Comparison of ENCODE assay signal across 1 cellular context in genomic region chr5:149320791-149321330, GRCh38.
TF ChIP-seq lines count a peak whose summit lies in the region.

No MANE protein-coding gene starts in this region.

TF ChIP-seq in HEK293, 187 proteins besides CTCF, POLR2A, EP300 and RAD21 (continued from another document):
- TF ChIP-seq AEBP2 (tag by site-specific recombination; IDR thresholded peaks at IDR 0.05; ENCODE audit: borderline replicate concordance) (no peak), ZBTB48 (tag by site-specific recombination; IDR thresholded peaks at IDR 0.05) (no peak), KLF17 (tag by site-specific recombination; IDR thresholded peaks at IDR 0.05) (0 out of 2 replicates have a peak, but pooled peaks have one; percentile 28), HOXC10 (CRISPR knock-in tag; IDR thresholded peaks at IDR 0.05) (no peak), FEZF1 (tag by site-specific recombination; IDR thresholded peaks at IDR 0.05) (no peak), ZNF558 (tag by site-specific recombination; IDR thresholded peaks at IDR 0.05) (no peak), HOXA7 (CRISPR knock-in tag; IDR thresholded peaks at IDR 0.05; ENCODE audit: borderline replicate concordance) (no peak), ZNF596 (tag by site-specific recombination; IDR thresholded peaks at IDR 0.05) (peak; percentile 43; the same call in 1 of the 2 replicates), WT1 (tag by site-specific recombination; IDR thresholded peaks at IDR 0.05) (peak; percentile 25; the same call in 1 of the 2 replicates), TRIM28 (IDR thresholded peaks at IDR 0.05; ENCODE audit: borderline replicate concordance, low read length) (no peak), ZNF561 (tag by site-specific recombination; IDR thresholded peaks at IDR 0.05; ENCODE audit: borderline replicate concordance) (peak; percentile 70; the same call in 1 of the 2 replicates), ZNF518A (tag by site-specific recombination; conservative IDR thresholded peaks at IDR 0.05; ENCODE audit: low read depth) (peak; percentile 62), SCRT2 (tag by site-specific recombination; IDR thresholded peaks at IDR 0.05) (peak; percentile 75), ZSCAN23 (tag by site-specific recombination; IDR thresholded peaks at IDR 0.05) (no peak), ZNF433 (tag by site-specific recombination; IDR thresholded peaks at IDR 0.05; ENCODE audit: low read depth) (no peak), SP7 (tag by site-specific recombination; IDR thresholded peaks at IDR 0.05) (peak; percentile 50; the same call in 1 of the 2 replicates), ZNF600 (tag by site-specific recombination; IDR thresholded peaks at IDR 0.05) (no peak; the same call in none of the 2 replicates)
